11 cellular contexts compared by ENCODE assay signal in the genomic region with DNA sequence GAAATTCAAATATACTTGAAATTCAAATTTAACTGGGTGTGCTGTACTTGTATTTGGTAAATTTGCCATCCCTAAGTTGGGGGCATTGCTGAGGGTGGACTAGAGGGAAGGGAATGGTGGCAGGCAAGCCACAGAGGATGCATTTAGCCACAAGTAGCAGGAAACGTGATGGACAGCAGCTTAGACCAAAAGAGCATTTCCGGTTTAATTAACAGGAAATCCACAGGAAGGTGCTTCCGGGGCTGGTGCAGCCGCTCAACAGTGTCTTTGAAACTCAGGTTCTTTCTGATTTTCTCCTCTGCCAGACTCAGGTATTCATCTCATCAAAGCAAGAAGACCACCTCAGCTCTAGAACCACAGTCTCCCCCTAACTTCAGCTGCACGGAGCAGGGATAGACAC. TPM values are rescaled to one million over a fixed set of nuclear protein-coding genes. Genes with fewer than 3 reads are reported as not detected.
DNase-seq lines count a peak whose midpoint lies in the region; ATAC-seq and TF ChIP-seq lines count a peak whose summit lies in the region.
"Had no signal": no experiment of that assay in that cellular context is flagged by ENCODE, and none has a peak within 500 bp of the region (broad histone marks: within the 10 kb centered on the region; RNA-seq: fewer than 3 reads in every experiment).

No MANE protein-coding gene starts in this region.

- TF ChIP-seq POLR2A in suprapubic skin (IDR thresholded peaks at IDR 0.05): no peak

- H3K27ac ChIP-seq in suprapubic skin (no peak overlapping the region), substantia nigra (ENCODE audit: low read depth, low read length, poor library complexity, severe bottlenecking) (no peak overlapping the region)
- H3K27ac ChIP-seq: breast epithelium, left ventricle myocardium inferior, RWPE1 had no signal

- WGBS in suprapubic skin: 82% methylated on average over 5 of the region's 5 CpGs

- TF ChIP-seq CTCF in activated B cell treated with CpG ODN at 0.5 μM for 24 hours (IDR thresholded peaks at IDR 0.05) (no peak), suprapubic skin (IDR thresholded peaks at IDR 0.05) (no peak)

- TF ChIP-seq EP300 in suprapubic skin (IDR thresholded peaks at IDR 0.05): no peak

- no peaks in the 10 kb centered on the region for H3K9me3 ChIP-seq in suprapubic skin
- H3K9me3 ChIP-seq: breast epithelium, left ventricle myocardium inferior had no signal

- H3K4me1 Mint-ChIP-seq in activated B cell treated with CpG ODN at 0.5 μM for 24 hours: peaks cover 28% of the 10 kb centered on the region
- peaks cover 36% of the 10 kb centered on the region for H3K4me1 Mint-ChIP-seq in stimulated activated memory B cell treated with anti-CD40 and anti-IgM and Interleukin-4, amounts not matched to agents 10 μg/mL and 1 μg/mL and 100 μg/mL, for 72 hours

- POLR2A ChIA-PET in activated B cell treated with CpG ODN at 0.5 μM for 24 hours (lab: Charles Lee): interaction anchor here (0.7 kb wide), 4 partner anchors 12 to 468 kb away, joined by 3 to 9 read pairs (median 6); no protein-coding TSS in a partner anchor

- no peaks in the 10 kb centered on the region for H3K36me3 ChIP-seq in suprapubic skin
- H3K36me3 ChIP-seq: breast epithelium, left ventricle myocardium inferior had no signal

- intact Hi-C loops in activated B cell treated with CpG ODN at 0.5 μM for 24 hours (cut with micrococcal nuclease): no loop called here

- no peaks in the 10 kb centered on the region for H3K9me3 Mint-ChIP-seq in activated B cell treated with CpG ODN at 0.5 μM for 24 hours
- H3K9me3 Mint-ChIP-seq in stimulated activated memory B cell treated with anti-CD40 and anti-IgM and Interleukin-4, amounts not matched to agents 10 μg/mL and 1 μg/mL and 100 μg/mL, for 72 hours: peaks cover 2% of the 10 kb centered on the region

- DNase-seq in activated CD8-positive, alpha-beta memory T cell treated with anti-CD3 and anti-CD28 coated beads for 24 hours: peak; percentile 62
- DNase-seq in activated CD8-positive, alpha-beta memory T cell treated with anti-CD3 and anti-CD28 coated beads, Interleukin-2, amount 50 U/mL, for 4 hours: no peak
- DNase-seq in activated B cell treated with CpG ODN at 0.5 μM for 24 hours: no peak
- DNase-seq in suprapubic skin (ENCODE audit: low spot score in 2 of 2): no peak
- DNase-seq in substantia nigra (lab: John Stamatoyannopoulos, UW): no peak
- DNase-seq in glomerular visceral epithelial cell (ENCODE audit: extremely low spot score): no peak
- DNase-seq: left ventricle myocardium inferior had no signal

- H3K4me3 ChIP-seq in suprapubic skin: no peak overlapping the region
- H3K4me3 ChIP-seq: breast epithelium, left ventricle myocardium inferior had no signal

- peak overlapping the region; percentile 75 for H3K27ac Mint-ChIP-seq in activated B cell treated with CpG ODN at 0.5 μM for 24 hours
- peak overlapping the region; percentile 85 for H3K27ac Mint-ChIP-seq in stimulated activated memory B cell treated with anti-CD40 and anti-IgM and Interleukin-4, amounts not matched to agents 10 μg/mL and 1 μg/mL and 100 μg/mL, for 72 hours

- no peaks in the 10 kb centered on the region for H3K36me3 Mint-ChIP-seq in activated B cell treated with CpG ODN at 0.5 μM for 24 hours (ENCODE audit: low read depth)
- no peaks in the 10 kb centered on the region for H3K36me3 Mint-ChIP-seq in stimulated activated memory B cell treated with anti-CD40 and anti-IgM and Interleukin-4, amounts not matched to agents 10 μg/mL and 1 μg/mL and 100 μg/mL, for 72 hours

- H3K27me3 ChIP-seq in suprapubic skin: no peaks in the 10 kb centered on the region
- H3K27me3 ChIP-seq: breast epithelium had no signal

- CTCF ChIA-PET in activated B cell treated with CpG ODN at 0.5 μM for 24 hours (lab: Charles Lee): no interaction called here

- peak overlapping the region; percentile 68 for H3K4me3 Mint-ChIP-seq in activated B cell treated with CpG ODN at 0.5 μM for 24 hours
- H3K4me3 Mint-ChIP-seq in stimulated activated memory B cell treated with anti-CD40 and anti-IgM and Interleukin-4, amounts not matched to agents 10 μg/mL and 1 μg/mL and 100 μg/mL, for 72 hours: peak overlapping the region; percentile 29

- peak; percentile 54 for ATAC-seq in HG03135 (IDR thresholded peaks at IDR 0.05; ENCODE audit: unreplicated experiment)
- ATAC-seq in activated B cell treated with CpG ODN at 0.5 μM for 24 hours (ENCODE audit: low read depth): no peak
- ATAC-seq in stimulated activated memory B cell treated with anti-CD40 and anti-IgM and Interleukin-4, amounts not matched to agents 10 μg/mL and 1 μg/mL and 100 μg/mL, for 72 hours: peak; percentile 64

- no peaks in the 10 kb centered on the region for H3K27me3 Mint-ChIP-seq in activated B cell treated with CpG ODN at 0.5 μM for 24 hours
- H3K27me3 Mint-ChIP-seq in stimulated activated memory B cell treated with anti-CD40 and anti-IgM and Interleukin-4, amounts not matched to agents 10 μg/mL and 1 μg/mL and 100 μg/mL, for 72 hours: no peaks in the 10 kb centered on the region

- no peaks in the 10 kb centered on the region for H3K4me1 ChIP-seq in suprapubic skin
- H3K4me1 ChIP-seq: breast epithelium had no signal

RNA-seq across cellular contexts. Expression of gene BCAS1, which starts 7.9 kb away (rescaled TPM):
- 1.3 and 1.7 TPM in 2 replicates for total RNA-seq in activated B cell treated with CpG ODN at 0.5 μM for 24 hours
- total RNA-seq in suprapubic skin: 1 to 10 TPM; 1.7 to 3.4 (median 2.1) TPM
- total RNA-seq: left ventricle myocardium inferior had no signal
